Comparison of ENCODE assay signal across 1 cellular context in the genomic region with DNA sequence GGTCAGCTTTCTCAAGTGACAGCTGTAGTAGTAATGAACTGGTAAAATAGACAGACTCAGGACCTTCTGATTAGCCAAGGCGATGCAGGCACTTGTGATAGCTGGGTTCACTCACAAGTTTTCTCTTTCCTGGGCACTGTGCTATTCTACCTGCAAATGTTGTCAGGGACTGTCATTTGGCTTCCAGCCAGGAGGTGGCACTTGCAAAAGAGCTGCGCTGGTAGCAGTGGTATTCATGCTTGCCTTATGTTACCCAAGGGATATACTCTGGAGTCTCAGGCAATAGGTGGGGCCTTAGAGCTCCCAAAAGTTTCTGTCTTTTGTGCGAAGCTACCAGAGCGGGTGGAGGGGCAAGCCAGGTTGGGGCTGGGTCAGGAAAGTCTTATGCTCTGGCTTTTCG.
TF ChIP-seq lines count a peak whose summit lies in the region.

No MANE protein-coding gene starts in this region.

TF ChIP-seq in GM12878, 131 proteins besides CTCF, POLR2A, EP300 and RAD21:
- no peak for TF ChIP-seq ZBTB33 (IDR thresholded peaks at IDR 0.05)
- no peak for TF ChIP-seq PAX8 (IDR thresholded peaks at IDR 0.05)
- TF ChIP-seq SIX5 (IDR thresholded peaks at IDR 0.05; ENCODE audit: low read depth, low read length, severe bottlenecking) = no peak
- TF ChIP-seq YY1 (IDR thresholded peaks at IDR 0.05; ENCODE audit: low read depth, low read length) = no peak
- TF ChIP-seq HDGF (IDR thresholded peaks at IDR 0.05) = no peak
- no peak for TF ChIP-seq HDAC6 (IDR thresholded peaks at IDR 0.05; ENCODE audit: unreplicated experiment)
- no peak for TF ChIP-seq RAD51 (IDR thresholded peaks at IDR 0.05)
- TF ChIP-seq ZNF687 (IDR thresholded peaks at IDR 0.05) = no peak
- no peak for TF ChIP-seq CEBPB (IDR thresholded peaks at IDR 0.05; ENCODE audit: borderline replicate concordance in 1 of 2, low read depth in 2 of 2, low read length in 2 of 2)
- no peak for TF ChIP-seq ATF2 (IDR thresholded peaks at IDR 0.05; ENCODE audit: low read length)
- TF ChIP-seq IRF4 (IDR thresholded peaks at IDR 0.05; ENCODE audit: low read depth, low read length) = no peak
- TF ChIP-seq, protein P1, sequence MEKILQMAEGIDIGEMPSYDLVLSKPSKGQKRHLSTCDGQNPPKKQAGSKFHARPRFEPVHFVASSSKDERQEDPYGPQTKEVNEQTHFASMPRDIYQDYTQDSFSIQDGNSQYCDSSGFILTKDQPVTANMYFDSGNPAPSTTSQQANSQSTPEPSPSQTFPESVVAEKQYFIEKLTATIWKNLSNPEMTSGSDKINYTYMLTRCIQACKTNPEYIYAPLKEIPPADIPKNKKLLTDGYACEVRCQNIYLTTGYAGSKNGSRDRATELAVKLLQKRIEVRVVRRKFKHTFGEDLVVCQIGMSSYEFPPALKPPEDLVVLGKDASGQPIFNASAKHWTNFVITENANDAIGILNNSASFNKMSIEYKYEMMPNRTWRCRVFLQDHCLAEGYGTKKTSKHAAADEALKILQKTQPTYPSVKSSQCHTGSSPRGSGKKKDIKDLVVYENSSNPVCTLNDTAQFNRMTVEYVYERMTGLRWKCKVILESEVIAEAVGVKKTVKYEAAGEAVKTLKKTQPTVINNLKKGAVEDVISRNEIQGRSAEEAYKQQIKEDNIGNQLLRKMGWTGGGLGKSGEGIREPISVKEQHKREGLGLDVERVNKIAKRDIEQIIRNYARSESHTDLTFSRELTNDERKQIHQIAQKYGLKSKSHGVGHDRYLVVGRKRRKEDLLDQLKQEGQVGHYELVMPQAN (conservative IDR thresholded peaks at IDR 0.05) = no peak
